In the genomic region with DNA sequence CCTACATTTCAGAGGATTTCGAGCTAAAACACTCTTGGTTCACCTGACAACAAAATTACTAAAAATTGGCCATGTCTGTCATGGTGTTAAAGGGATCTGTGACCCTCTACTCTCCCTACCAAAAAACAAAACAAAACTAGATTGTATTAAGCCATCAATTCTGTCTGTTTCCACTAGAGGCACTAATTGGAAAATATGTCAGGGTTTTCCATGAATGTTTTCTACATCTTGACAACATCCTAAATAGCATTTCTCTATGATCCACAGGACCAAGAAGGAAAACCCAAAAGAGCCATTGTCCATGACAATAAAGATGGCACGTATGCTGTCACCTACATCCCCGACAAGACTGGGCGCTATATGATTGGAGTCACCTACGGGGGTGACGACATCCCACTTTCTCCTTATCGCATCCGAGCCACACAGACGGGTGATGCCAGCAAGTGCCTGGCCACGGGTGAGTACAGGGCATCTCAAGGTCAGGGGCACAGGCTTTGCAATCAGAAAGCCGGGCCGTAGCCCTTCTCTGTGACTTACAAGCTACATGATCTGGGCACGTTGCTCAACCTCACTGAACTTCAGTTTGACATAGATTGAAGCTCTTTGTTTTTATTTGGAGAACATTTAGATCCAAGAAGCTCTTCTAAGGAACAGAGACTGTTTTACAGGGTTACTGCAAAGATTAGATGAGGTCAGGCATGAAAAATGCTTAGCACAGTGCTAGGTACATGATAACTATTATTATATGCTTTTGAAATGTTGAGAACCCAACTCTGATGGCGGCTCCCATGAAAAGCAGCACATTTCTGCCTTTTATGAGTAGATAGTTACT, we compare ENCODE assay signal across 1 cellular context.
TF ChIP-seq lines count a peak whose summit lies in the region.

No MANE protein-coding gene starts in this region.

TF ChIP-seq in SK-N-SH, 30 proteins besides CTCF, POLR2A, EP300 and RAD21 (continued from another document):
- TF ChIP-seq ZBTB33 (IDR thresholded peaks at IDR 0.05; ENCODE audit: borderline replicate concordance, low read depth) (no peak), TEAD4 (IDR thresholded peaks at IDR 0.05; ENCODE audit: borderline replicate concordance, insufficient read depth) (no peak), EZH2phosphoT487 (IDR thresholded peaks at IDR 0.05; ENCODE audit: borderline replicate concordance, low read depth) (no peak), GABPA (IDR thresholded peaks at IDR 0.05; ENCODE audit: low read depth) (no peak), RCOR1 (IDR thresholded peaks at IDR 0.05; ENCODE audit: low read length) (no peak), MAX (IDR thresholded peaks at IDR 0.05; ENCODE audit: low read depth) (no peak), NFIC (IDR thresholded peaks at IDR 0.05; ENCODE audit: borderline replicate concordance) (no peak)
TF ChIP-seq in SK-N-SH: peak in this region for 0.
